24 cellular contexts compared by ENCODE assay signal in the genomic region with DNA sequence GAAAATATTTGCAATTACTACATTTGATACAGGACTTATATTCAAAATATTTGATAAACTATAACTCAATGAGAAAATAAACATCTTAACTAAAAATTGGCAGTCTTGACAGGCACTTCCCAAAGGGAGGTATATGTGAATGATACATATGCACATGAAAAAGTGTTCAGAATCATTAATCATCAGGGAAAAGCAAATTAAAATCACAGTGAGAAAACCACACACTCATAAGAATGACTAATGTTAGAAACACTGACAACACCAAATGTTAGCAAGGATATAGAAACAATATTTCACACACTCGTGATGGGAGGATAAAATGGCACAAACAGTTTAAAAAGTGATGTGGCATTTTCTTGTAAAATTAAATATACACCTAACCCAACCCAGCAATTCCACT. TPM values are rescaled to one million over a fixed set of nuclear protein-coding genes. Genes with fewer than 3 reads are reported as not detected.
"Had no signal": no experiment of that assay in that cellular context is flagged by ENCODE, and none has a peak within 500 bp of the region (broad histone marks: within the 10 kb centered on the region; RNA-seq: fewer than 3 reads in every experiment).

No MANE protein-coding gene starts in this region.

- H2AFZ ChIP-seq: neural progenitor cell had no signal

- H3K4me1 ChIP-seq: colonic mucosa had no signal

- H3K36me3 ChIP-seq: adrenal gland, colonic mucosa, esophagus squamous epithelium, heart left ventricle, left lung, neural progenitor cell had no signal

- H3K9ac ChIP-seq: neural progenitor cell had no signal

- H3K4me2 ChIP-seq: neural progenitor cell, smooth muscle cell had no signal

- ATAC-seq: activated CD8-positive, alpha-beta T cell treated with anti-CD3 and anti-CD28 coated beads, Interleukin-2, amount 10 ng/mL, durations not matched to agents 7 days and 5 days; activated T-helper 17 cell treated with anti-CD3 and anti-CD28 coated beads, Interleukin-2, amount 50 U/mL, for 72 hours; heart left ventricle; left lung; naive thymus-derived CD8-positive, alpha-beta T cell; sciatic nerve; stimulated activated naive B cell treated with anti-CD40 and anti-IgM and Interleukin-4, amounts not matched to agents 10 μg/mL and 1 μg/mL and 100 μg/mL, for 72 hours; T-cell had no signal

- H3K27ac ChIP-seq: adrenal gland, colonic mucosa, esophagus squamous epithelium, heart left ventricle, left lung, neural progenitor cell had no signal

- DNase-seq: activated CD4-positive, alpha-beta T cell treated with anti-CD3 and anti-CD28 coated beads for 1 hour; activated CD4-positive, alpha-beta T cell treated with anti-CD3 and anti-CD28 coated beads, Interleukin-2, amount 50 U/mL, for 1 hour; activated CD8-positive, alpha-beta T cell treated with anti-CD3 and anti-CD28 coated beads, Interleukin-2, amount 10 ng/mL, durations not matched to agents 7 days and 5 days; activated naive CD4-positive, alpha-beta T cell; activated T-cell treated with anti-CD3 and anti-CD28 coated beads, Interleukin-2, amount 50 U/mL, for 24 hours; adrenal gland; colonic mucosa; esophagus squamous epithelium; heart left ventricle; islet precursor cell; left lung; naive thymus-derived CD8-positive, alpha-beta T cell; stimulated activated CD4-positive, alpha-beta T cell treated with anti-CD3 and anti-CD28 coated beads, Interleukin-15, amount 100 ng/mL, for 24 hours; stimulated activated CD8-positive, alpha-beta memory T cell treated with anti-CD3 and anti-CD28 coated beads, Interleukin-4, amount 100 ng/mL, for 48 hours; stimulated activated naive B cell treated with anti-CD40 and anti-IgM and Interleukin-4, amounts not matched to agents 10 μg/mL and 1 μg/mL and 100 μg/mL, for 72 hours; T-cell had no signal

- H3K4me3 ChIP-seq: adrenal gland, colonic mucosa, esophagus squamous epithelium, heart left ventricle, left lung, lung, neural progenitor cell, smooth muscle cell had no signal

- FAIRE-seq: astrocyte, TTC549 had no signal

- H3K27me3 ChIP-seq: adrenal gland, colonic mucosa, esophagus squamous epithelium, heart left ventricle, left lung, neural progenitor cell had no signal

- H3K9me3 ChIP-seq: adrenal gland, colonic mucosa, esophagus squamous epithelium, heart left ventricle, left lung had no signal

RNA-seq across cellular contexts. Expression of gene SRGN, which starts 32.0 kb away (rescaled TPM):
- total RNA-seq: mesothelial cell of epicardium, smooth muscle cell had no signal
- polyA plus RNA-seq: smooth muscle cell had no signal
